In genomic region chr20:23047738-23048214, GRCh38 we compare ENCODE assay signal across 10 cellular contexts. TPM values are rescaled to one million over a fixed set of nuclear protein-coding genes. Genes with fewer than 3 reads are reported as not detected.
DNase-seq lines count a peak whose midpoint lies in the region; ATAC-seq and TF ChIP-seq lines count a peak whose summit lies in the region.
"Had no signal": no experiment of that assay in that cellular context is flagged by ENCODE, and none has a peak within 500 bp of the region (broad histone marks: within the 10 kb centered on the region; RNA-seq: fewer than 3 reads in every experiment).

No MANE protein-coding gene starts in this region.

- no peak overlapping the region for H3K4me3 Mint-ChIP-seq in endodermal cell
- H3K4me3 Mint-ChIP-seq: CD8-positive, alpha-beta T cell had no signal

- H3K9me3 ChIP-seq in endodermal cell (ENCODE audit: control insufficient read depth, low read length): no peaks in the 10 kb centered on the region
- no peaks in the 10 kb centered on the region for H3K9me3 ChIP-seq in mononuclear cell (ENCODE audit: low read depth, low read length)
- no peaks in the 10 kb centered on the region for H3K9me3 ChIP-seq in upper lobe of right lung

- H3K27ac ChIP-seq in endodermal cell (ENCODE audit: low read depth, low read length) (no peak overlapping the region), upper lobe of right lung (peak overlapping the region; percentile 90)

- H3K27ac Mint-ChIP-seq in endodermal cell: no peak overlapping the region
- H3K27ac Mint-ChIP-seq: CD8-positive, alpha-beta T cell had no signal

- peak; percentile 52 for DNase-seq in activated CD8-positive, alpha-beta memory T cell treated with anti-CD3 and anti-CD28 coated beads, Interleukin-2, amount 50 U/mL, for 48 hours
- DNase-seq in activated CD8-positive, alpha-beta memory T cell treated with anti-CD3 and anti-CD28 coated beads, Interleukin-2, amount 50 U/mL, for 4 hours: no peak
- DNase-seq in endodermal cell (peak; percentile 82), upper lobe of right lung (peak; percentile 78), NCI-H187 treated with DMSO at 0.1 percent for 48 hours (lab: John Stamatoyannopoulos, UW) (no peak)
- DNase-seq in effector CD8-positive, alpha-beta T cell (lab: John Stamatoyannopoulos, UW): no peak
- DNase-seq: CD8-positive, alpha-beta T cell had no signal

- H3K4me3 ChIP-seq in endodermal cell (ENCODE audit: low read length): peak overlapping the region; percentile 84
- H3K4me3 ChIP-seq in mononuclear cell (ENCODE audit: low read length): peak overlapping the region; percentile 39
- H3K4me3 ChIP-seq in upper lobe of right lung: peak overlapping the region; percentile 68

- ATAC-seq in upper lobe of right lung: no peak
- ATAC-seq in HG02610 (IDR thresholded peaks at IDR 0.05; ENCODE audit: unreplicated experiment): no peak
- ATAC-seq: CD8-positive, alpha-beta T cell had no signal

- H3K4me1 Mint-ChIP-seq in endodermal cell: peaks cover 43% of the 10 kb centered on the region

- peaks cover 63% of the 10 kb centered on the region for H3K27me3 Mint-ChIP-seq in endodermal cell (ENCODE audit: insufficient read depth)

- TF ChIP-seq CTCF in endodermal cell (conservative IDR thresholded peaks at IDR 0.05) (no peak), upper lobe of right lung (IDR thresholded peaks at IDR 0.05) (no peak)

- H3K9me3 Mint-ChIP-seq in endodermal cell: no peaks in the 10 kb centered on the region
- H3K9me3 Mint-ChIP-seq: CD8-positive, alpha-beta T cell had no signal

- H3K4me1 ChIP-seq in endodermal cell (ENCODE audit: control insufficient read depth, insufficient read depth, low read length) (peaks cover 2% of the 10 kb centered on the region), mononuclear cell (ENCODE audit: insufficient read depth, low read length) (peaks cover 54% of the 10 kb centered on the region), upper lobe of right lung (peaks cover 27% of the 10 kb centered on the region)

- no peaks in the 10 kb centered on the region for H3K36me3 ChIP-seq in endodermal cell (ENCODE audit: control insufficient read depth, insufficient read depth, low read length)
- no peaks in the 10 kb centered on the region for H3K36me3 ChIP-seq in upper lobe of right lung

- H3K36me3 Mint-ChIP-seq in endodermal cell (ENCODE audit: low read depth): no peaks in the 10 kb centered on the region
- H3K36me3 Mint-ChIP-seq: CD8-positive, alpha-beta T cell had no signal

- no peak overlapping the region for H3K9ac ChIP-seq in endodermal cell (ENCODE audit: extremely low read depth, low read length, poor library complexity, severe bottlenecking)

- intact Hi-C loops in upper lobe of right lung (cut with DNase I): no loop called here

- H3K27me3 ChIP-seq in endodermal cell (ENCODE audit: control insufficient read depth, insufficient read depth, low read length, poor library complexity, severe bottlenecking) (peaks cover 46% of the 10 kb centered on the region), mononuclear cell (ENCODE audit: insufficient read depth, low read length) (peaks cover 17% of the 10 kb centered on the region), upper lobe of right lung (peaks cover 35% of the 10 kb centered on the region)

- WGBS in endodermal cell (ENCODE audit: insufficient coverage in 1 of 2, insufficient read length in 1 of 2), 2 experiments: 36 to 43% methylated on average over 22 to 47 of the region's 47 CpGs

RNA-seq across cellular contexts. Expression of gene THBD, which starts 1.7 kb away (rescaled TPM):
- total RNA-seq in endodermal cell: 1 to 10 TPM; 1.2 to 2.0 TPM
- polyA plus RNA-seq in endodermal cell (2013, experiment 1 of 2): 0.68 TPM
- 0.75 TPM for polyA plus RNA-seq in endodermal cell (2013, experiment 2 of 2)
- total RNA-seq in mononuclear cell: 82.1 TPM
- total RNA-seq in upper lobe of right lung: 104 TPM

RNA-seq across cellular contexts. Expression of gene SSTR4, which starts 12.7 kb away (rescaled TPM):
- total RNA-seq in endodermal cell (under 1 TPM in 1 of 2 donors, not detected in 1; 0.40 TPM), mononuclear cell (not detected), upper lobe of right lung (not detected)
- polyA plus RNA-seq in endodermal cell (2013, experiment 1 of 2): not detected
- not detected for polyA plus RNA-seq in endodermal cell (2013, experiment 2 of 2)
- total RNA-seq: CD8-positive, alpha-beta T cell; RPMI7951 had no signal

RNA-seq across cellular contexts. Expression of gene CD93, which starts 38.3 kb away (rescaled TPM):
- under 1 TPM in 1 of 2 donors, not detected in 1; 0.04 TPM for total RNA-seq in endodermal cell
- 0.07 TPM for polyA plus RNA-seq in endodermal cell (2013, experiment 1 of 2)
- 0.04 TPM for polyA plus RNA-seq in endodermal cell (2013, experiment 2 of 2)
- 85.5 TPM for total RNA-seq in mononuclear cell
- 160 TPM for total RNA-seq in upper lobe of right lung

Comparison
In these comparisons a context has a peak if more than half of its experiments do, and no peak if none do; other contexts are left out.
1. DNase-seq: peak in activated CD8-positive, alpha-beta memory T cell treated with anti-CD3 and anti-CD28 coated beads, Interleukin-2, amount 50 U/mL, for 48 hours (single experiment), endodermal cell (single experiment) and upper lobe of right lung (single experiment); none in activated CD8-positive, alpha-beta memory T cell treated with anti-CD3 and anti-CD28 coated beads, Interleukin-2, amount 50 U/mL, for 4 hours (single experiment), effector CD8-positive, alpha-beta T cell (single experiment) and NCI-H187 treated with DMSO at 0.1 percent for 48 hours (single experiment).
2. RNA of gene THBD, which starts 1.7 kb away (total RNA-seq): 104 TPM in upper lobe of right lung (single experiment) and 82.1 TPM in mononuclear cell (single experiment); 1.2 to 2.0 TPM in endodermal cell; every median in the first group is over 10 times any median in the second.
3. RNA of gene CD93, which starts 38.3 kb away (total RNA-seq): 160 TPM in upper lobe of right lung (single experiment) and 85.5 TPM in mononuclear cell (single experiment); 0.04 TPM in endodermal cell; every median in the first group is over 10 times any median in the second.
4. Peak in every context shown above with its lines, with median percentiles within 50 percentile points of each other: H3K4me3 ChIP-seq.